In the genomic region with DNA sequence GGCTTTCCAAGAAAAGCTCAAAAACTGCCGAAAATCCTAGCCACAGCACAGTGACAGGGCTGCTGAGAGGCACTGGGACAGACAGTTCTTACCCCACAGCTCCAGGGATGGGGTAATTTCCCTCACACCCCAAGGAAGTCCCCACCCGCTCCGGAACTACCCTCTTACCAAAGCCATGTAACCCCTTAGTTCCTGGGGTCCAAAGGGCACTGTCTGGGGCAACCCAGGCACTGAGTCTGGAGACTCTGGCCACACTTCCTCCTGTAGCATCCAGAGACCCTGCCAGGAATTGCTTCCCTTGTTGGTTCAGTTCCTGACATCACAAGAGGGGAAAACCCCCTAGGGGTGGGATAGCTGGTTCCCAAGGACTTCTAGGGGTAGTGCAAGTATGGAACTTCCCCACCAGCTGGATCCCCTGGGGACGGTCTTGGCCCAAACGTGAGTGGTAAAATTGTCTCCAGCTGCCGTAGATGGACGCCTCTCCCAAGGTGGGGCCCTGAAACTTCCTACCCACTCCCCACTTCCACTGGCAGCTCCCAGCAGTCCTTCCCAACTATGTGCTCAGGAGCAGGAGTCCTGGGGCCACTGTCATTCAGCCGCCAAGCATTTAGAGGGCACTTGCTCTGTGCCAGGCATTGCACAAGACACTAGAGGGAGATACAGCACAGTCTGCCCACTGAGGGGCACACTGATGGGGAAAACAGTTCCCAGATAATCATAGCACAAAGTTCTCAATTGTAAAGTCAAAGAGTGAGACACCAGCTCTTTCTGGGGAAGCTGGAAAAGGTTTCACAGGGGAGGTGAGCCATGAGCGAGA, we compare ENCODE assay signal across 1 cellular context.
TF ChIP-seq lines count a peak whose summit lies in the region.

No MANE protein-coding gene starts in this region.

TF ChIP-seq in GM23338, 12 proteins besides CTCF, POLR2A, EP300 and RAD21 (continued from another document):
- no peak for TF ChIP-seq POLR2AphosphoS5 (IDR thresholded peaks at IDR 0.05; ENCODE audit: low read depth)
- no peak for TF ChIP-seq REST (IDR thresholded peaks at IDR 0.05; ENCODE audit: unreplicated experiment)
- TF ChIP-seq, protein P1, sequence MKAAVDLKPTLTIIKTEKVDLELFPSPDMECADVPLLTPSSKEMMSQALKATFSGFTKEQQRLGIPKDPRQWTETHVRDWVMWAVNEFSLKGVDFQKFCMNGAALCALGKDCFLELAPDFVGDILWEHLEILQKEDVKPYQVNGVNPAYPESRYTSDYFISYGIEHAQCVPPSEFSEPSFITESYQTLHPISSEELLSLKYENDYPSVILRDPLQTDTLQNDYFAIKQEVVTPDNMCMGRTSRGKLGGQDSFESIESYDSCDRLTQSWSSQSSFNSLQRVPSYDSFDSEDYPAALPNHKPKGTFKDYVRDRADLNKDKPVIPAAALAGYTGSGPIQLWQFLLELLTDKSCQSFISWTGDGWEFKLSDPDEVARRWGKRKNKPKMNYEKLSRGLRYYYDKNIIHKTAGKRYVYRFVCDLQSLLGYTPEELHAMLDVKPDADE (IDR thresholded peaks at IDR 0.05) = no peak
- TF ChIP-seq, protein P2, sequence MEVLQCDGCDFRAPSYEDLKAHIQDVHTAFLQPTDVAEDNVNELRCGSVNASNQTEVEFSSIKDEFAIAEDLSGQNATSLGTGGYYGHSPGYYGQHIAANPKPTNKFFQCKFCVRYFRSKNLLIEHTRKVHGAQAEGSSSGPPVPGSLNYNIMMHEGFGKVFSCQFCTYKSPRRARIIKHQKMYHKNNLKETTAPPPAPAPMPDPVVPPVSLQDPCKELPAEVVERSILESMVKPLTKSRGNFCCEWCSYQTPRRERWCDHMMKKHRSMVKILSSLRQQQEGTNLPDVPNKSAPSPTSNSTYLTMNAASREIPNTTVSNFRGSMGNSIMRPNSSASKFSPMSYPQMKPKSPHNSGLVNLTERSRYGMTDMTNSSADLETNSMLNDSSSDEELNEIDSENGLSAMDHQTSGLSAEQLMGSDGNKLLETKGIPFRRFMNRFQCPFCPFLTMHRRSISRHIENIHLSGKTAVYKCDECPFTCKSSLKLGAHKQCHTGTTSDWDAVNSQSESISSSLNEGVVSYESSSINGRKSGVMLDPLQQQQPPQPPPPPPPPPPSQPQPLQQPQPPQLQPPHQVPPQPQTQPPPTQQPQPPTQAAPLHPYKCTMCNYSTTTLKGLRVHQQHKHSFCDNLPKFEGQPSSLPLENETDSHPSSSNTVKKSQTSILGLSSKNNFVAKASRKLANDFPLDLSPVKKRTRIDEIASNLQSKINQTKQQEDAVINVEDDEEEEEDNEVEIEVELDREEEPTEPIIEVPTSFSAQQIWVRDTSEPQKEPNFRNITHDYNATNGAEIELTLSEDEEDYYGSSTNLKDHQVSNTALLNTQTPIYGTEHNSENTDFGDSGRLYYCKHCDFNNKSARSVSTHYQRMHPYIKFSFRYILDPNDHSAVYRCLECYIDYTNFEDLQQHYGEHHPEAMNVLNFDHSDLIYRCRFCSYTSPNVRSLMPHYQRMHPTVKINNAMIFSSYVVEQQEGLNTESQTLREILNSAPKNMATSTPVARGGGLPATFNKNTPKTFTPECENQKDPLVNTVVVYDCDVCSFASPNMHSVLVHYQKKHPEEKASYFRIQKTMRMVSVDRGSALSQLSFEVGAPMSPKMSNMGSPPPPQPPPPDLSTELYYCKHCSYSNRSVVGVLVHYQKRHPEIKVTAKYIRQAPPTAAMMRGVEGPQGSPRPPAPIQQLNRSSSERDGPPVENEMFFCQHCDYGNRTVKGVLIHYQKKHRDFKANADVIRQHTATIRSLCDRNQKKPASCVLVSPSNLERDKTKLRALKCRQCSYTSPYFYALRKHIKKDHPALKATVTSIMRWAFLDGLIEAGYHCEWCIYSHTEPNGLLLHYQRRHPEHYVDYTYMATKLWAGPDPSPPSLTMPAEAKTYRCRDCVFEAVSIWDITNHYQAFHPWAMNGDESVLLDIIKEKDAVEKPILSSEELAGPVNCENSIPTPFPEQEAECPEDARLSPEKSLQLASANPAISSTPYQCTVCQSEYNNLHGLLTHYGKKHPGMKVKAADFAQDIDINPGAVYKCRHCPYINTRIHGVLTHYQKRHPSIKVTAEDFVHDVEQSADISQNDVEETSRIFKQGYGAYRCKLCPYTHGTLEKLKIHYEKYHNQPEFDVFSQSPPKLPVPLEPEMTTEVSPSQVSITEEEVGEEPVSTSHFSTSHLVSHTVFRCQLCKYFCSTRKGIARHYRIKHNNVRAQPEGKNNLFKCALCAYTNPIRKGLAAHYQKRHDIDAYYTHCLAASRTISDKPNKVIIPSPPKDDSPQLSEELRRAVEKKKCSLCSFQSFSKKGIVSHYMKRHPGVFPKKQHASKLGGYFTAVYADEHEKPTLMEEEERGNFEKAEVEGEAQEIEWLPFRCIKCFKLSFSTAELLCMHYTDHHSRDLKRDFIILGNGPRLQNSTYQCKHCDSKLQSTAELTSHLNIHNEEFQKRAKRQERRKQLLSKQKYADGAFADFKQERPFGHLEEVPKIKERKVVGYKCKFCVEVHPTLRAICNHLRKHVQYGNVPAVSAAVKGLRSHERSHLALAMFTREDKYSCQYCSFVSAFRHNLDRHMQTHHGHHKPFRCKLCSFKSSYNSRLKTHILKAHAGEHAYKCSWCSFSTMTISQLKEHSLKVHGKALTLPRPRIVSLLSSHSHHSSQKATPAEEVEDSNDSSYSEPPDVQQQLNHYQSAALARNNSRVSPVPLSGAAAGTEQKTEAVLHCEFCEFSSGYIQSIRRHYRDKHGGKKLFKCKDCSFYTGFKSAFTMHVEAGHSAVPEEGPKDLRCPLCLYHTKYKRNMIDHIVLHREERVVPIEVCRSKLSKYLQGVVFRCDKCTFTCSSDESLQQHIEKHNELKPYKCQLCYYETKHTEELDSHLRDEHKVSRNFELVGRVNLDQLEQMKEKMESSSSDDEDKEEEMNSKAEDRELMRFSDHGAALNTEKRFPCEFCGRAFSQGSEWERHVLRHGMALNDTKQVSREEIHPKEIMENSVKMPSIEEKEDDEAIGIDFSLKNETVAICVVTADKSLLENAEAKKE (CRISPR knock-in tag; IDR thresholded peaks at IDR 0.05) = no peak
TF ChIP-seq in GM23338: peak in this region for 0.
